ENCODE assay signal across 8 cellular contexts in genomic region chr17:75113798-75114551, GRCh38. TPM values are rescaled to one million over a fixed set of nuclear protein-coding genes. Genes with fewer than 3 reads are reported as not detected.
DNase-seq lines count a peak whose midpoint lies in the region; ATAC-seq and TF ChIP-seq lines count a peak whose summit lies in the region.

No MANE protein-coding gene starts in this region.

- TF ChIP-seq POLR2A in transverse colon (IDR thresholded peaks at IDR 0.05) = peak; percentile 42

- no peak for TF ChIP-seq EP300 in transverse colon (IDR thresholded peaks at IDR 0.05; ENCODE audit: low read depth)

- H3K4me3 Mint-ChIP-seq in activated naive CD8-positive, alpha-beta T cell treated with anti-CD3 and anti-CD28 coated beads for 36 hours = peak overlapping the region; percentile 81

- intact Hi-C loops in Right ventricle myocardium superior (cut with DNase I) = loop anchor here (5.0 to 10.0 kb wide), 2 partner anchors 58 to 91 kb away; partner anchors contain the start of gene NUP85
- intact Hi-C loops in posterior vena cava (cut with DNase I) = loop anchor here (5.0 to 10.0 kb wide), 2 partner anchors 37 to 61 kb away; no protein-coding TSS in a partner anchor
- intact Hi-C loops in transverse colon (cut with DNase I; ENCODE audit: low total_unique reads) = loop anchor here (5.0 to 10.0 kb wide), 3 partner anchors 58 to 291 kb away; partner anchors contain the start of gene GRB2

- H3K36me3 ChIP-seq in BE2C (no peaks in the 10 kb centered on the region), transverse colon (no peaks in the 10 kb centered on the region)

- H3K9me3 ChIP-seq in BE2C = no peaks in the 10 kb centered on the region
- no peaks in the 10 kb centered on the region for H3K9me3 ChIP-seq in transverse colon

- H3K27me3 Mint-ChIP-seq in activated naive CD8-positive, alpha-beta T cell treated with anti-CD3 and anti-CD28 coated beads for 36 hours = no peaks in the 10 kb centered on the region

- H3K4me1 ChIP-seq in BE2C = no peaks in the 10 kb centered on the region
- peaks cover 12 to 67% (median 37%) of the 10 kb centered on the region in 4 donors for H3K4me1 ChIP-seq in transverse colon

- in situ Hi-C loops in transverse colon (cut with MboI; ENCODE audit: low pct_ligation_motif_present in 1 of 4, low pct_unique_long_range_greater_than_20kb in 1 of 4, low sequenced_read_pairs in 3 of 4) = loop anchor here (10.0 kb wide), 2 partner anchors 61 to 91 kb away; partner anchors contain the start of gene NUP85 (in 1 of the 4)

- DNase-seq in BE2C = peak; percentile 92
- peak; percentile 65 for DNase-seq in NCI-H128 (lab: John Stamatoyannopoulos, UW; ENCODE audit: unreplicated experiment)
- DNase-seq in SKM-1 (lab: John Stamatoyannopoulos, UW; ENCODE audit: unreplicated experiment) = peak; percentile 90
- DNase-seq in activated naive CD8-positive, alpha-beta T cell treated with anti-CD3 and anti-CD28 coated beads for 36 hours = peak; percentile 83
- DNase-seq in Right ventricle myocardium superior = peak; percentile 87
- peak; percentile 95 for DNase-seq in posterior vena cava (ENCODE audit: low spot score)
- peak; percentile 94 for DNase-seq in transverse colon

- peak overlapping the region; percentile 84 for H3K27ac Mint-ChIP-seq in activated naive CD8-positive, alpha-beta T cell treated with anti-CD3 and anti-CD28 coated beads for 36 hours

- H3K27ac ChIP-seq in transverse colon = peak overlapping the region; percentile 85 to 94 (median 88)

- 0 to 1% methylated on average over 4 to 22 of the region's 22 CpGs for WGBS in transverse colon (ENCODE audit: low coverage in 1 of 2), 2 donors

- no peaks in the 10 kb centered on the region for H3K9me3 Mint-ChIP-seq in activated naive CD8-positive, alpha-beta T cell treated with anti-CD3 and anti-CD28 coated beads for 36 hours

- peaks cover 29% of the 10 kb centered on the region for H3K4me1 Mint-ChIP-seq in activated naive CD8-positive, alpha-beta T cell treated with anti-CD3 and anti-CD28 coated beads for 36 hours

- ATAC-seq in GM21515 (IDR thresholded peaks at IDR 0.05; ENCODE audit: unreplicated experiment) (peak; percentile 45), Right ventricle myocardium superior (ENCODE audit: poor library complexity) (peak; percentile 84)

- peaks cover 19% of the 10 kb centered on the region for H3K36me3 Mint-ChIP-seq in activated naive CD8-positive, alpha-beta T cell treated with anti-CD3 and anti-CD28 coated beads for 36 hours

- peak; percentile 95 for TF ChIP-seq CTCF in BE2C (IDR thresholded peaks at IDR 0.05; ENCODE audit: low read depth, low read length)
- TF ChIP-seq CTCF in transverse colon (IDR thresholded peaks at IDR 0.05) = peak; percentile 94 to 99 (median 96)

- H3K27me3 ChIP-seq in BE2C (no peaks in the 10 kb centered on the region), transverse colon (no peaks in the 10 kb centered on the region)

- H3K4me3 ChIP-seq in BE2C (ENCODE audit: low read depth, low read length) = peak overlapping the region; percentile 70
- H3K4me3 ChIP-seq in transverse colon = peak overlapping the region; percentile 24 to 61 (median 44)

RNA-seq across cellular contexts. Expression of gene ARMC7, which starts 4.2 kb away (rescaled TPM):
- polyA plus RNA-seq in BE2C (2012; ENCODE audit: insufficient read depth, insufficient read length, low read depth) = 17.7 TPM
- total RNA-seq in activated naive CD8-positive, alpha-beta T cell treated with anti-CD3 and anti-CD28 coated beads for 36 hours = 1 to 10 TPM; 6.5 to 6.6 TPM
- 5.3 TPM for total RNA-seq in Right ventricle myocardium superior
- 1 to 10 TPM; 5.8 to 6.4 TPM for total RNA-seq in posterior vena cava
- total RNA-seq in transverse colon = 10 to 100 TPM in 3 of 4 donors, 1 to 10 TPM in 1; 8.2 to 41.1 (median 21.4) TPM

RNA-seq across cellular contexts. Expression of gene NT5C, which starts 17.6 kb away (rescaled TPM):
- polyA plus RNA-seq in BE2C (2012; ENCODE audit: insufficient read depth, insufficient read length, low read depth) = 226 TPM
- 10 to 100 TPM; 71.2 to 74.8 TPM for total RNA-seq in activated naive CD8-positive, alpha-beta T cell treated with anti-CD3 and anti-CD28 coated beads for 36 hours
- total RNA-seq in Right ventricle myocardium superior (24.6 TPM), posterior vena cava (10 to 100 TPM; 26.2 to 33.0 TPM), transverse colon (100 to 1,000 TPM; 162 to 247 (median 208) TPM)

RNA-seq across cellular contexts. Expression of gene SLC16A5, which starts 26.2 kb away (rescaled TPM):
- polyA plus RNA-seq in BE2C (2012; ENCODE audit: insufficient read depth, insufficient read length, low read depth) = not detected
- 1 to 10 TPM; 2.1 TPM for total RNA-seq in activated naive CD8-positive, alpha-beta T cell treated with anti-CD3 and anti-CD28 coated beads for 36 hours
- total RNA-seq in Right ventricle myocardium superior = 6.5 TPM
- total RNA-seq in posterior vena cava = 1 to 10 TPM; 6.1 to 8.1 TPM
- 10 to 100 TPM; 65.9 to 94.6 (median 79.5) TPM for total RNA-seq in transverse colon

RNA-seq across cellular contexts. Expression of gene JPT1, which starts 40.3 kb away (rescaled TPM):
- polyA plus RNA-seq in BE2C (2012; ENCODE audit: insufficient read depth, insufficient read length, low read depth) = 474 TPM
- total RNA-seq in activated naive CD8-positive, alpha-beta T cell treated with anti-CD3 and anti-CD28 coated beads for 36 hours = 100 to 1,000 TPM; 245 to 250 TPM
- total RNA-seq in Right ventricle myocardium superior = 15.0 TPM
- 10 to 100 TPM; 20.1 to 22.3 TPM for total RNA-seq in posterior vena cava
- total RNA-seq in transverse colon = 100 to 1,000 TPM in 3 of 4 donors, 10 to 100 TPM in 1; 61.7 to 293 (median 219) TPM

Comparison
In these comparisons a context has a peak if more than half of its experiments do, and no peak if none do; other contexts are left out.
1. Peak in every context shown above with its lines: DNase-seq, ATAC-seq, H3K4me3 ChIP-seq and H3K27ac ChIP-seq.